In genomic region chr1:248825909-248826760, GRCh38 we compare ENCODE assay signal across 7 cellular contexts. TPM values are rescaled to one million over a fixed set of nuclear protein-coding genes. Genes with fewer than 3 reads are reported as not detected.
DNase-seq lines count a peak whose midpoint lies in the region; ATAC-seq and TF ChIP-seq lines count a peak whose summit lies in the region.

Gene SH3BP5L (minus strand): TSS chr1:248825915. CDS start chr1:248824935, 980 bp downstream.

- H3K4me3 ChIP-seq in astrocyte of the cerebellum (ENCODE audit: low read depth, low read length): peak within 1 kb of the TSS; percentile 85
- H3K4me3 ChIP-seq in hepatocyte: peak within 1 kb of the TSS; percentile 55
- peak within 1 kb of the TSS; percentile 92 for H3K4me3 ChIP-seq in retinal pigment epithelial cell (ENCODE audit: low read length)

- no peaks in the 10 kb centered on the region for H3K27me3 ChIP-seq in hepatocyte

- H3K4me1 ChIP-seq in hepatocyte (ENCODE audit: insufficient read depth): peaks cover 20% of the 10 kb centered on the region

- H3K9me3 ChIP-seq in hepatocyte (ENCODE audit: low read depth): no peaks in the 10 kb centered on the region

- H3K36me3 ChIP-seq in hepatocyte (replicated peaks; ENCODE audit: insufficient read depth, low read depth): no peaks in the 10 kb centered on the region

- peaks cover 7% of the 10 kb centered on the region for H4K20me1 ChIP-seq in hepatocyte (ENCODE audit: insufficient read depth, poor library complexity, severe bottlenecking)

- H3K27ac ChIP-seq in hepatocyte: peak within 1 kb of the TSS; percentile 94

- in situ Hi-C loops in astrocyte of the cerebellum (cut with HindIII; ENCODE audit: low sequenced_read_pairs): no loop called here

- ATAC-seq in GM18508 (IDR thresholded peaks at IDR 0.05; ENCODE audit: insufficient read depth, unreplicated experiment) (peak; percentile 88), HG03025 (IDR thresholded peaks at IDR 0.05; ENCODE audit: low FRiP score, unreplicated experiment) (peak; percentile 94)

- WGBS in hepatocyte (ENCODE audit: low lambda C conversion rate, missing lambda C conversion rate): under 1% methylated on average over 56 of the region's 56 CpGs

- TF ChIP-seq CTCF in astrocyte of the cerebellum (IDR thresholded peaks at IDR 0.05; ENCODE audit: low read depth, low read length, missing control alignments) (peak; percentile 71), hepatocyte (IDR thresholded peaks at IDR 0.05; ENCODE audit: poor library complexity) (peak; percentile 68), retinal pigment epithelial cell (conservative IDR thresholded peaks at IDR 0.05; ENCODE audit: low read depth, low read length) (peak; percentile 82)

- no peaks in the 10 kb centered on the region for H3K9me2 ChIP-seq in hepatocyte (replicated peaks; ENCODE audit: insufficient read depth)

- peak within 1 kb of the TSS; percentile 67 for H2AFZ ChIP-seq in hepatocyte

- H3K4me2 ChIP-seq in hepatocyte: peak within 1 kb of the TSS; percentile 95

- DNase-seq in NCI-H2029 treated with DMSO at 0.1 percent for 48 hours (lab: John Stamatoyannopoulos, UW) (peak; percentile 90), T-helper 9 cell (peak; percentile 83), astrocyte of the cerebellum (ENCODE audit: low read depth) (peak; percentile 88), hepatocyte (ENCODE audit: low spot score) (peak; percentile 96), retinal pigment epithelial cell (ENCODE audit: low read depth) (peak; percentile 87)

- H3K79me2 ChIP-seq in hepatocyte: peaks cover 43% of the 10 kb centered on the region

RNA-seq across cellular contexts. Expression of gene SH3BP5L, which starts in this region (rescaled TPM):
- total RNA-seq in hepatocyte: 13.2 and 17.2 TPM in 2 replicates
- 5.3 and 6.5 TPM in 2 replicates for polyA plus RNA-seq in hepatocyte

Comparison
In these comparisons a context has a peak if more than half of its experiments do, and no peak if none do; other contexts are left out.
1. Peak in every context shown above with its lines: DNase-seq, ATAC-seq, H3K4me3 ChIP-seq and H3K27ac ChIP-seq.